Comparison of ENCODE assay signal across 8 cellular contexts in the genomic region with DNA sequence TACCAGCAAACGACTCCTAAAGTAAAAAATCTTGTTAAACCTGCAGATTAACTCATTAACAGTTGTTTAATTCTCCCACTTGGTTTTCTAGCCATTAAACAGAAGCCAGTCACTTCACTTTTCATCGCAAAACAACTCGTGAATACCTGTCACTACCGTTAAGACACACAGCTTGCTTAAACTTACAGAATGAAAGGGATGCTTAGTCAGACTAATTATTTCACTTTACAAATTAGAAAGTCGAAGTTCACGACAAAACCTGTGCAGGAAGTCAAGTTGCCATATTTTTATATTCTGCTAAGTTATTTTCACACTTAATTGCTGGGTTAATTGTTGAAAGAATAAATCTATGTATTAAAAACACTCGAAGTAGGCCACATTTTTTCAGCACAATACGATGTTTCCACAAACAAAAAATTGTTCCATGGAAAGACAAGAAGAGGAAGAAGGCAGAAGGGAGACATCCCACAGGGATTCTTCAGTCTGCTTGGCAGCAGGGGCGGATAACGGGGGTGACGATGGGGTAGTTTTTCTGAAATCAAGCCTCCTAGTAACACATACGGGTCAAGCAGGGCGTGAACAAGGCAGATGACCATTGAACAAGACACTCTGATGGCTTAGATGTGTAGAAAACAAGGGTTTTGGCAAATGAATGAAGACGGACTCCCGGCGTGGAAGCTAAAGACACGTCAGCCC. TPM values are rescaled to one million over a fixed set of nuclear protein-coding genes. Genes with fewer than 3 reads are reported as not detected.
DNase-seq lines count a peak whose midpoint lies in the region; ATAC-seq and TF ChIP-seq lines count a peak whose summit lies in the region.

No MANE protein-coding gene starts in this region.

- POLR2A ChIA-PET in A673 (lab: Charles Lee; ENCODE audit: low non-redundant PET) (interaction anchor here (0.6 kb wide), 2 partner anchors 96 to 796 kb away, joined by 9 to 10 read pairs; no protein-coding TSS in a partner anchor), PC-3 (lab: Charles Lee; ENCODE audit: unreplicated experiment) (interaction anchor here (0.6 kb wide), 1 partner anchor 98 kb away, joined by 13 read pairs; no protein-coding TSS in a partner anchor)

- peaks cover 33% of the 10 kb centered on the region for H3K36me3 ChIP-seq in A673 (ENCODE audit: insufficient read depth, low read length, poor library complexity, severe bottlenecking)
- H3K36me3 ChIP-seq in PC-3 (ENCODE audit: low read depth, low read length) = peaks cover 29% of the 10 kb centered on the region
- no peaks in the 10 kb centered on the region for H3K36me3 ChIP-seq in colonic mucosa

- no peaks in the 10 kb centered on the region for H3K9me3 ChIP-seq in A673 (ENCODE audit: low read depth, low read length, poor library complexity, severe bottlenecking)
- no peaks in the 10 kb centered on the region for H3K9me3 ChIP-seq in PC-3 (ENCODE audit: low read length)
- H3K9me3 ChIP-seq in colonic mucosa = no peaks in the 10 kb centered on the region
- no peaks in the 10 kb centered on the region for H3K9me3 ChIP-seq in mononuclear cell (ENCODE audit: low read depth, low read length)

- TF ChIP-seq CTCF in A673 (conservative IDR thresholded peaks at IDR 0.05; ENCODE audit: low read depth, low read length) (no peak), PC-3 (conservative IDR thresholded peaks at IDR 0.05; ENCODE audit: low read depth, low read length) (no peak), colonic mucosa (IDR thresholded peaks at IDR 0.05) (no peak)

- no peaks in the 10 kb centered on the region for H3K27me3 ChIP-seq in A673 (replicated peaks; ENCODE audit: insufficient read depth, low read depth, low read length, poor library complexity)
- H3K27me3 ChIP-seq in PC-3 (ENCODE audit: low read length) = no peaks in the 10 kb centered on the region
- H3K27me3 ChIP-seq in colonic mucosa = no peaks in the 10 kb centered on the region
- no peaks in the 10 kb centered on the region for H3K27me3 ChIP-seq in mononuclear cell (ENCODE audit: insufficient read depth, low read length)

- intact Hi-C loops in A673 (cut with micrococcal nuclease; ENCODE audit: unreplicated experiment) = loop anchor here (2.0 kb wide), 1 partner anchor 79 kb away; no protein-coding TSS in a partner anchor
- intact Hi-C loops in PC-3 (cut with micrococcal nuclease) = no loop called here
- intact Hi-C loops in colonic mucosa (cut with DNase I) = loop anchor here (5.0 kb wide), 1 partner anchor 75 kb away; a partner anchor contains a TSS
- intact Hi-C loops in left colon (cut with DNase I, micrococcal nuclease) = no loop called here

- no peaks in the 10 kb centered on the region for H3K4me1 ChIP-seq in A673 (ENCODE audit: insufficient read depth, low read length, poor library complexity, severe bottlenecking)
- peaks cover 18% of the 10 kb centered on the region for H3K4me1 ChIP-seq in PC-3 (ENCODE audit: insufficient read depth, low read length)
- peaks cover 6% of the 10 kb centered on the region for H3K4me1 ChIP-seq in colonic mucosa
- peaks cover 48% of the 10 kb centered on the region for H3K4me1 ChIP-seq in mononuclear cell (ENCODE audit: insufficient read depth, low read length)

- CTCF ChIA-PET in A673 (lab: Charles Lee) (no interaction called here), PC-3 (lab: Charles Lee) (no interaction called here)

- no peaks in the 10 kb centered on the region for H3K9me2 ChIP-seq in PC-3 (replicated peaks; ENCODE audit: low read length)

- ATAC-seq in GM18909 (IDR thresholded peaks at IDR 0.05; ENCODE audit: poor library complexity, unreplicated experiment) = peak; percentile 1
- no peak for ATAC-seq in PC-3
- no peak for ATAC-seq in left colon

- no peaks in the 10 kb centered on the region for H3F3A ChIP-seq in PC-3 (ENCODE audit: low read length, unreplicated experiment)

- H3K79me2 ChIP-seq in PC-3 (ENCODE audit: low read length) = peaks cover 59% of the 10 kb centered on the region

- H3K4me2 ChIP-seq in PC-3 (ENCODE audit: low read length) = peak overlapping the region; percentile 79

- peak; percentile 52 for DNase-seq in A673 (ENCODE audit: low spot score)
- peak; percentile 33 for DNase-seq in PC-3
- no peak for DNase-seq in colonic mucosa
- no peak for DNase-seq in left colon
- DNase-seq in H4 (ENCODE audit: low spot score) = no peak
- DNase-seq in AG20443 (ENCODE audit: low spot score) = no peak

- H3K9ac ChIP-seq in PC-3 (ENCODE audit: low read length) = peak overlapping the region; percentile 97
- peak overlapping the region; percentile 83 to 97 for H3K9ac ChIP-seq in colonic mucosa (ENCODE audit: low read depth in 2 of 2, low read length in 2 of 2)

- H3K27ac ChIP-seq in A673 (ENCODE audit: low read depth, low read length, poor library complexity, severe bottlenecking) = peak overlapping the region; percentile 85
- H3K27ac ChIP-seq in PC-3 (ENCODE audit: low read length) = peak overlapping the region; percentile 53
- H3K27ac ChIP-seq in colonic mucosa = peak overlapping the region; percentile 93

- H4K20me1 ChIP-seq in PC-3 (ENCODE audit: low read length) = peaks cover 20% of the 10 kb centered on the region

- peak overlapping the region; percentile 79; the same call in 1 of the 2 replicates for H2AFZ ChIP-seq in PC-3 (ENCODE audit: low read length)

- no TSS peak for BruUV-seq in A673 (replicated peaks; lab: Mats Ljungman, UMichigan)
- BruUV-seq in PC-3 (replicated peaks; lab: Mats Ljungman, UMichigan) = TSS peak; percentile 33

- H3K4me3 ChIP-seq in A673 (ENCODE audit: low read depth, low read length, poor library complexity, severe bottlenecking) (peak overlapping the region; percentile 85), PC-3 (ENCODE audit: low read length) (peak overlapping the region; percentile 91), colonic mucosa (peak overlapping the region; percentile 87), mononuclear cell (ENCODE audit: low read length) (peak overlapping the region; percentile 98)

RNA-seq across cellular contexts. Expression of a gene that starts 0.9 kb away (rescaled TPM):
- total RNA-seq in A673 (2021) = 152 and 161 TPM in 2 replicates
- total RNA-seq in PC-3 (2014; rRNA removed) = 65.2 and 67.2 TPM in 2 replicates
- total RNA-seq in colonic mucosa = 100 to 1,000 TPM; 150 to 153 TPM
- 74.5 TPM for total RNA-seq in mononuclear cell
- 100 to 1,000 TPM; 118 to 136 TPM for total RNA-seq in left colon
- 107 and 127 TPM in 2 replicates for total RNA-seq in H4 (2014; rRNA removed; shearing (Covaris generic))

Comparison
In these comparisons a context has a peak if more than half of its experiments do, and no peak if none do; other contexts are left out.
1. DNase-seq: peak in A673 (single experiment) and PC-3 (single experiment); none in colonic mucosa (single experiment), left colon (0 of 2), H4 (single experiment) and AG20443 (single experiment).
2. intact Hi-C loops: an anchor here in A673 (2.0 kb wide) and colonic mucosa (5.0 kb wide); none called in PC-3 and left colon.
3. Peak in every context shown above with its lines, with median percentiles within 50 percentile points of each other: H3K27ac ChIP-seq and H3K4me3 ChIP-seq.